Comparison of ENCODE assay signal across 21 cellular contexts in genomic region chr14:52863339-52863700, GRCh38.
DNase-seq lines count a peak whose midpoint lies in the region; ATAC-seq and TF ChIP-seq lines count a peak whose summit lies in the region.
"Had no signal": no experiment of that assay in that cellular context is flagged by ENCODE, and none has a peak within 500 bp of the region (broad histone marks: within the 10 kb centered on the region; RNA-seq: fewer than 3 reads in every experiment).

No MANE protein-coding gene starts in this region.

- H3K4me1 Mint-ChIP-seq in chondrocyte (ENCODE audit: low read depth) (peaks cover 39% of the 10 kb centered on the region), mesothelial cell of epicardium (peaks cover 9% of the 10 kb centered on the region)
- H3K4me1 Mint-ChIP-seq: CD4-positive, CD25-positive, alpha-beta regulatory T cell had no signal

- H3K9me2 ChIP-seq in SK-N-SH = no peaks in the 10 kb centered on the region

- TF ChIP-seq CTCF in SK-N-SH (IDR thresholded peaks at IDR 0.05) = no peak
- TF ChIP-seq CTCF in chondrocyte (IDR thresholded peaks at IDR 0.05) = no peak
- TF ChIP-seq CTCF in mesothelial cell of epicardium (IDR thresholded peaks at IDR 0.05; ENCODE audit: unreplicated experiment) = no peak
- no peak for TF ChIP-seq CTCF in tibial nerve (IDR thresholded peaks at IDR 0.05)
- no peak for TF ChIP-seq CTCF in vagina (IDR thresholded peaks at IDR 0.05)

- H3K79me2 ChIP-seq in SK-N-SH (ENCODE audit: insufficient read depth) = peaks cover 80% of the 10 kb centered on the region

- WGBS in SK-N-SH (ENCODE audit: low lambda C conversion rate) = 91% methylated on average over 1 of the region's 1 CpG
- 28 to 33% methylated on average over 1 of the region's 1 CpG for WGBS in tibial nerve, 2 donors

- POLR2A ChIA-PET in SK-N-SH (lab: Yijun Ruan, JAX) = no interaction called here

- H3K9me3 ChIP-seq in SK-N-SH (no peaks in the 10 kb centered on the region), tibial nerve (no peaks in the 10 kb centered on the region), vagina (no peaks in the 10 kb centered on the region)
- H3K9me3 ChIP-seq: body of pancreas, thyroid gland had no signal

- H3K36me3 Mint-ChIP-seq in chondrocyte (ENCODE audit: low read depth) (peaks cover 34% of the 10 kb centered on the region), mesothelial cell of epicardium (peaks cover 27% of the 10 kb centered on the region)
- H3K36me3 Mint-ChIP-seq: CD4-positive, CD25-positive, alpha-beta regulatory T cell had no signal

- no peak overlapping the region for H3K4me3 ChIP-seq in SK-N-SH (ENCODE audit: low read depth in 2 of 2, low read length in 1 of 2)
- no peak overlapping the region for H3K4me3 ChIP-seq in tibial nerve
- no peak overlapping the region for H3K4me3 ChIP-seq in vagina
- H3K4me3 ChIP-seq: body of pancreas, thyroid gland had no signal

- H4K20me1 ChIP-seq in SK-N-SH (ENCODE audit: insufficient read depth) = no peaks in the 10 kb centered on the region

- peaks cover 55 to 82% of the 10 kb centered on the region in 2 experiments for H3K36me3 ChIP-seq in SK-N-SH (replicated peaks in 1 of 2; ENCODE audit: control insufficient read depth in 1 of 2, insufficient read depth in 2 of 2, low read length in 1 of 2)
- peaks cover 0 to 74% (median 0%) of the 10 kb centered on the region in 3 donors for H3K36me3 ChIP-seq in tibial nerve
- H3K36me3 ChIP-seq in vagina = peaks cover 12 to 25% of the 10 kb centered on the region in 2 donors

- no peak for TF ChIP-seq RAD21 in SK-N-SH (IDR thresholded peaks at IDR 0.05; ENCODE audit: low read length)

- peaks cover 55% of the 10 kb centered on the region for H3F3A ChIP-seq in SK-N-SH (replicated peaks; ENCODE audit: insufficient read depth)

- no peak overlapping the region for H2AFZ ChIP-seq in SK-N-SH (ENCODE audit: low read depth)

- intact Hi-C loops in vagina (cut with DNase I) = no loop called here

- TF ChIP-seq EP300 in SK-N-SH (IDR thresholded peaks at IDR 0.05; ENCODE audit: borderline replicate concordance in 1 of 2, low read depth in 1 of 2, low read length in 1 of 2) (no peak), tibial nerve (IDR thresholded peaks at IDR 0.05) (no peak)

- H3K9me3 Mint-ChIP-seq in chondrocyte (ENCODE audit: low read depth) = no peaks in the 10 kb centered on the region
- no peaks in the 10 kb centered on the region for H3K9me3 Mint-ChIP-seq in mesothelial cell of epicardium
- H3K9me3 Mint-ChIP-seq: neural crest cell had no signal

- no peak overlapping the region for H3K4me2 ChIP-seq in SK-N-SH

- peak overlapping the region; percentile 92 for H3K27ac Mint-ChIP-seq in chondrocyte (ENCODE audit: unreplicated experiment)
- H3K27ac Mint-ChIP-seq in mesothelial cell of epicardium = peak overlapping the region; percentile 75
- H3K27ac Mint-ChIP-seq: CD4-positive, CD25-positive, alpha-beta regulatory T cell had no signal

- no peaks in the 10 kb centered on the region for H3K27me3 ChIP-seq in SK-N-SH (ENCODE audit: insufficient read depth)
- H3K27me3 ChIP-seq in tibial nerve = no peaks in the 10 kb centered on the region
- no peaks in the 10 kb centered on the region for H3K27me3 ChIP-seq in vagina
- H3K27me3 ChIP-seq: body of pancreas, thyroid gland had no signal

- H3K27ac ChIP-seq in SK-N-SH (ENCODE audit: low read depth in 2 of 2, low read length in 1 of 2) (peak overlapping the region; percentile 53 to 56; a peak in 3 of 4 replicates), tibial nerve (peak overlapping the region; percentile 7 to 78 (median 69)), vagina (no peak overlapping the region)
- H3K27ac ChIP-seq: 22Rv1, body of pancreas had no signal

- H3K27me3 Mint-ChIP-seq in chondrocyte (ENCODE audit: low read depth) = no peaks in the 10 kb centered on the region
- no peaks in the 10 kb centered on the region for H3K27me3 Mint-ChIP-seq in mesothelial cell of epicardium (ENCODE audit: low read depth)
- H3K27me3 Mint-ChIP-seq: CD4-positive, CD25-positive, alpha-beta regulatory T cell had no signal

- DNase-seq in SK-N-SH = no peak
- no peak for DNase-seq in chondrocyte (ENCODE audit: low spot score)
- DNase-seq in mesothelial cell of epicardium (ENCODE audit: low spot score in 2 of 2, unreplicated experiment in 2 of 2) = no peak
- no peak for DNase-seq in tibial nerve (ENCODE audit: low spot score in 2 of 2)
- no peak for DNase-seq in mucosa of gallbladder (ENCODE audit: low spot score)
- DNase-seq in activated naive CD4-positive, alpha-beta T cell treated with anti-CD3 and anti-CD28 coated beads, Interleukin-2, amount 50 U/mL, for 16 hours = no peak
- DNase-seq in vagina (ENCODE audit: extremely low spot score in 2 of 2) = no peak
- DNase-seq: activated CD4-positive, alpha-beta T cell treated with anti-CD3 and anti-CD28 coated beads for 48 hours; activated CD8-positive, alpha-beta memory T cell treated with anti-CD3 and anti-CD28 coated beads, Interleukin-2, amount 50 U/mL, for 4 hours; activated gamma-delta T cell; body of pancreas; CD4-positive, CD25-positive, alpha-beta regulatory T cell; effector CD4-positive, alpha-beta T cell; NCI-H1930; NCI-H69; PC-3; stimulated activated CD4-positive, alpha-beta T cell treated with anti-CD3 and anti-CD28 coated beads, Interleukin-4, amount 100 ng/mL, for 4 hours; thyroid gland had no signal

- CTCF ChIA-PET in SK-N-SH (lab: Yijun Ruan, JAX) = no interaction called here

- no peak overlapping the region for H3K9ac ChIP-seq in SK-N-SH

- H3K4me3 Mint-ChIP-seq in chondrocyte (ENCODE audit: unreplicated experiment) (no peak overlapping the region), mesothelial cell of epicardium (no peak overlapping the region)
- H3K4me3 Mint-ChIP-seq: CD4-positive, CD25-positive, alpha-beta regulatory T cell; neural crest cell had no signal

- no peak for ATAC-seq in SK-N-SH treated with all-trans-retinoic acid at 6 μM for 48 hours
- ATAC-seq: body of pancreas, PC-3 had no signal

- TF ChIP-seq POLR2A in tibial nerve (IDR thresholded peaks at IDR 0.05) (no peak), vagina (IDR thresholded peaks at IDR 0.05) (no peak)

- peaks cover 0 to 4% of the 10 kb centered on the region in 2 experiments; a peak in 1 of 4 replicates for H3K4me1 ChIP-seq in SK-N-SH (ENCODE audit: control insufficient read depth in 1 of 2, insufficient read depth in 2 of 2, low read depth in 1 of 2, low read length in 1 of 2)
- H3K4me1 ChIP-seq in tibial nerve = peaks cover 0 to 23% (median 6%) of the 10 kb centered on the region in 4 donors
- H3K4me1 ChIP-seq in vagina = no peaks in the 10 kb centered on the region
- H3K4me1 ChIP-seq: body of pancreas, thyroid gland had no signal

TF ChIP-seq in SK-N-SH, 30 proteins besides CTCF, POLR2A, EP300 and RAD21 (continues in another document):
- TF ChIP-seq ZBTB33 (IDR thresholded peaks at IDR 0.05; ENCODE audit: borderline replicate concordance, low read depth) = no peak
- no peak for TF ChIP-seq RCOR1 (IDR thresholded peaks at IDR 0.05; ENCODE audit: low read length)
- no peak for TF ChIP-seq YY1 (IDR thresholded peaks at IDR 0.05; ENCODE audit: low read depth)
- TF ChIP-seq NRF1 (IDR thresholded peaks at IDR 0.05; ENCODE audit: low read depth, low read length) = no peak
- TF ChIP-seq RFX5 (IDR thresholded peaks at IDR 0.05; ENCODE audit: low read length) = no peak
- TF ChIP-seq GABPA (IDR thresholded peaks at IDR 0.05; ENCODE audit: low read depth) = no peak

TF ChIP-seq in SK-N-SH treated with all-trans-retinoic acid at 6 μM for 48 hours, 23 proteins besides CTCF, POLR2A, EP300 and RAD21:
- TF ChIP-seq CSDC2 (CRISPR knock-in tag; IDR thresholded peaks at IDR 0.05) = no peak
- TF ChIP-seq ZFP3 (CRISPR knock-in tag; IDR thresholded peaks at IDR 0.05) = no peak
- TF ChIP-seq BACH2 (CRISPR knock-in tag; IDR thresholded peaks at IDR 0.05; ENCODE audit: borderline replicate concordance) = no peak
- TF ChIP-seq OSR1 (CRISPR knock-in tag; IDR thresholded peaks at IDR 0.05) = no peak
- no peak for TF ChIP-seq PPARA (CRISPR knock-in tag; IDR thresholded peaks at IDR 0.05; ENCODE audit: borderline replicate concordance)
- no peak for TF ChIP-seq POU6F1 (CRISPR knock-in tag; IDR thresholded peaks at IDR 0.05; ENCODE audit: borderline replicate concordance, low read depth)
- no peak for TF ChIP-seq CREB5 (CRISPR knock-in tag; IDR thresholded peaks at IDR 0.05; ENCODE audit: low read depth)
- no peak for TF ChIP-seq GLIS3 (CRISPR knock-in tag; IDR thresholded peaks at IDR 0.05)
